21 cellular contexts compared by ENCODE assay signal in genomic region chr20:48530957-48531356, GRCh38.
DNase-seq lines count a peak whose midpoint lies in the region; ATAC-seq and TF ChIP-seq lines count a peak whose summit lies in the region.
"Had no signal": no experiment of that assay in that cellular context is flagged by ENCODE, and none has a peak within 500 bp of the region (broad histone marks: within the 10 kb centered on the region; RNA-seq: fewer than 3 reads in every experiment).

No MANE protein-coding gene starts in this region.

- intact Hi-C loops in dorsolateral prefrontal cortex (cut with DNase I): no loop called here

- ATAC-seq in HG02840 (IDR thresholded peaks at IDR 0.05; ENCODE audit: low FRiP score, unreplicated experiment): no peak
- ATAC-seq: activated CD8-positive, alpha-beta T cell treated with anti-CD3 and anti-CD28 coated beads, Interleukin-2, amount 10 ng/mL, durations not matched to agents 7 days and 5 days; activated naive CD4-positive, alpha-beta T cell treated with anti-CD3 and anti-CD28 coated beads, Interleukin-2, amount 50 U/mL, for 72 hours; right cardiac atrium had no signal

- H3K4me3 ChIP-seq in MG63 (no peak overlapping the region), right atrium auricular region (no peak overlapping the region), dorsolateral prefrontal cortex (no peak overlapping the region)
- H3K4me3 ChIP-seq: cardiac muscle cell, ovary, Peyer's patch had no signal

- TF ChIP-seq CTCF in right atrium auricular region (IDR thresholded peaks at IDR 0.05) (no peak), dorsolateral prefrontal cortex (IDR thresholded peaks at IDR 0.05 in 54 of 56, conservative IDR thresholded peaks at IDR 0.05 in 2 of 56; ENCODE audit: low read depth in 1 of 56, partially characterized antibody in 56 of 56) (no peak)

- no peaks in the 10 kb centered on the region for H3K36me3 ChIP-seq in MG63
- no peaks in the 10 kb centered on the region for H3K36me3 ChIP-seq in right atrium auricular region
- H3K36me3 ChIP-seq: cardiac muscle cell, ovary, Peyer's patch had no signal

- H3K9me3 ChIP-seq in MG63 (no peaks in the 10 kb centered on the region), right atrium auricular region (no peaks in the 10 kb centered on the region)
- H3K9me3 ChIP-seq: ovary, Peyer's patch had no signal

- DNase-seq in Caki2 (ENCODE audit: low read depth) (peak; percentile 45), MG63 (peak; percentile 29), T47D (ENCODE audit: low read depth in 1 of 2, low spot score in 1 of 2) (peak; percentile 53 to 61), renal cortical epithelial cell (ENCODE audit: low read depth) (peak; percentile 23), right atrium auricular region (ENCODE audit: low spot score) (no peak), dorsolateral prefrontal cortex (no peak)
- DNase-seq: activated CD4-positive, CD25-positive, alpha-beta regulatory T cell treated with anti-CD3 and anti-CD28 coated beads, Interleukin-2, amount 50 U/mL, for 72 hours; activated CD8-positive, alpha-beta T cell treated with anti-CD3 and anti-CD28 coated beads, Interleukin-2, amount 10 ng/mL, durations not matched to agents 7 days and 5 days; HFFc6; NCI-H1048; NCI-H1694; NCI-H2171; NCI-H510A treated with DMSO at 0.1 percent for 48 hours; ovary; Peyer's patch; right cardiac atrium; stimulated activated CD4-positive, alpha-beta T cell treated with anti-CD3 and anti-CD28 coated beads, Interleukin-2, amount 100 ng/mL, for 24 hours; trophoblast cell had no signal

- H3K27ac ChIP-seq in right atrium auricular region: no peak overlapping the region
- no peak overlapping the region for H3K27ac ChIP-seq in dorsolateral prefrontal cortex
- H3K27ac ChIP-seq: cardiac muscle cell, ovary, Peyer's patch had no signal

- H3K27me3 ChIP-seq in MG63 (peaks cover 56% of the 10 kb centered on the region), right atrium auricular region (no peaks in the 10 kb centered on the region), dorsolateral prefrontal cortex (peaks cover 0 to 12% (median 0%) of the 10 kb centered on the region in 45 donors)
- H3K27me3 ChIP-seq: cardiac muscle cell, ovary, Peyer's patch had no signal

- in situ Hi-C loops in Caki2 (cut with HindIII; ENCODE audit: low pct_unique_long_range_greater_than_20kb, low sequenced_read_pairs) (no loop called here), T47D (cut with HindIII; ENCODE audit: low pct_unique_long_range_greater_than_20kb, low sequenced_read_pairs) (no loop called here)

- no peaks in the 10 kb centered on the region for H3K4me1 ChIP-seq in right atrium auricular region
- H3K4me1 ChIP-seq: Peyer's patch had no signal

Comparison
In these comparisons a context has a peak if more than half of its experiments do, and no peak if none do; other contexts are left out.
1. DNase-seq: peak in Caki2 (single experiment), MG63 (single experiment), T47D (2 of 2) and renal cortical epithelial cell (single experiment); none in right atrium auricular region (single experiment) and dorsolateral prefrontal cortex (0 of 10).